Comparison of ENCODE assay signal across 9 cellular contexts in the genomic region with DNA sequence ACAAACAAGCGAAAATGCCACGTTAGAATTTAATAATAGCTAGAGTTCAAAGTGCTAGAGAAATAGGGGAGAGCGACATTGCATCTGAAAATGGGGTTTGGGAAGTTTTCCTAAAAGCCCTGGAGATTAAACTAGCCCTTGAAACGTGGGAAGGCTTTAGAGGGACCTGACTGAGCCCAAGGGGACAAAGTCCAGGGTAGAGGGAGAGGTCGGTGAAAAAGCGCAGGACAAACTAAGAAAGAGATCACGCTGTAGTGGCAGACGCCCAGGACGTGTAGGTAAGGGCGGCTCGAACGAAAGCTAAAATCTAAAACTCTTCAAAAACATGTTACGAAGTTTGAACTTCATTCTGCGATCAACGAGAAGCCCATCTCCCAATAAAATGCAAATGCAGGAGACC. TPM values are rescaled to one million over a fixed set of nuclear protein-coding genes. Genes with fewer than 3 reads are reported as not detected.
DNase-seq lines count a peak whose midpoint lies in the region; ATAC-seq and TF ChIP-seq lines count a peak whose summit lies in the region.
"Had no signal": no experiment of that assay in that cellular context is flagged by ENCODE, and none has a peak within 500 bp of the region (broad histone marks: within the 10 kb centered on the region; RNA-seq: fewer than 3 reads in every experiment).

No MANE protein-coding gene starts in this region.

- H3K4me3 ChIP-seq in GM12864 (ENCODE audit: low read depth, low read length) (peak overlapping the region; percentile 58), fibroblast of mammary gland (ENCODE audit: control insufficient read depth, low read depth, low read length) (peak overlapping the region; percentile 58), skeletal muscle cell (ENCODE audit: low read depth, low read length) (peak overlapping the region; percentile 70)

- no peak for ATAC-seq in T-cell (replicated peaks in 1 of 4)
- ATAC-seq in HG03457 (IDR thresholded peaks at IDR 0.05; ENCODE audit: unreplicated experiment) = no peak

- H3K27ac Mint-ChIP-seq in T-cell = peak overlapping the region in 1 of 2 donors; percentile 84

- H3K27me3 Mint-ChIP-seq in T-cell = peaks cover 0 to 7% of the 10 kb centered on the region in 2 donors

- POLR2A ChIA-PET in T-cell (lab: Charles Lee) = no interaction called here

- no peaks in the 10 kb centered on the region for H3K9me3 Mint-ChIP-seq in T-cell

- peak overlapping the region; percentile 83 to 93 (median 85) for H3K4me3 Mint-ChIP-seq in T-cell

- H3K4me1 Mint-ChIP-seq in T-cell = peaks cover 22 to 23% (median 23%) of the 10 kb centered on the region in 3 donors

- no peak for TF ChIP-seq CTCF in GM12864 (IDR thresholded peaks at IDR 0.05; ENCODE audit: low read depth, low read length, missing control alignments)
- no peak for TF ChIP-seq CTCF in fibroblast of mammary gland (conservative IDR thresholded peaks at IDR 0.05; ENCODE audit: control insufficient read depth, insufficient read depth, low read depth, low read length)

- CTCF ChIA-PET in T-cell (lab: Charles Lee) = no interaction called here

- no peaks in the 10 kb centered on the region for H3K36me3 Mint-ChIP-seq in T-cell

- no peak for DNase-seq in GM12864 (ENCODE audit: low read depth)
- no peak for DNase-seq in T-cell
- no peak for DNase-seq in fibroblast of mammary gland (ENCODE audit: low read depth)
- no peak for DNase-seq in skeletal muscle cell (ENCODE audit: low read depth)
- DNase-seq in GM03348 (ENCODE audit: low spot score) = no peak
- no peak for DNase-seq in NCI-H82 (lab: John Stamatoyannopoulos, UW)
- no peak for DNase-seq in NCI-H1417 treated with DMSO at 0.1 percent for 48 hours (lab: John Stamatoyannopoulos, UW)

RNA-seq across cellular contexts. Expression of gene ATP11C, which starts 1.1 kb away (rescaled TPM):
- total RNA-seq in T-cell = 10 to 100 TPM; 18.4 to 27.1 (median 23.1) TPM

RNA-seq across cellular contexts. Expression of gene CXorf66, which starts 31.4 kb away (rescaled TPM):
- total RNA-seq in T-cell = not detected
- total RNA-seq: T-helper 2 cell treated with Interferon-gamma antibody and Interleukin-4, amounts not matched to agents 100 ng/mL and 5 ng/mL, for 36 hours had no signal
